In genomic region chr13:78015782-78016181, GRCh38 we compare ENCODE assay signal across 18 cellular contexts.
"Had no signal": no experiment of that assay in that cellular context is flagged by ENCODE, and none has a peak within 500 bp of the region (broad histone marks: within the 10 kb centered on the region; RNA-seq: fewer than 3 reads in every experiment).

No MANE protein-coding gene starts in this region.

- ATAC-seq: body of pancreas; foreskin keratinocyte; naive thymus-derived CD4-positive, alpha-beta T cell; pancreas; stimulated activated effector memory CD8-positive, alpha-beta T cell treated with anti-CD3 and anti-CD28 coated beads, Interleukin-12 subunit alpha, Interleukin-12 subunit beta, amount 100 ng/mL, for 72 hours had no signal

- H3K4me3 ChIP-seq: body of pancreas, esophagus squamous epithelium, pancreas, thyroid gland had no signal

- H3K27me3 ChIP-seq: body of pancreas, esophagus squamous epithelium, foreskin keratinocyte, pancreas, thyroid gland had no signal

- DNase-seq: activated CD4-positive, alpha-beta T cell treated with anti-CD3 and anti-CD28 coated beads, Interleukin-2, amount 10 ng/mL, durations not matched to agents 24 days and 14 days; activated CD4-positive, CD25-positive, alpha-beta regulatory T cell; activated naive CD8-positive, alpha-beta T cell treated with anti-CD3 and anti-CD28 coated beads for 36 hours; amygdala; body of pancreas; central memory CD4-positive, alpha-beta T cell; cortex of kidney; effector CD8-positive, alpha-beta T cell; esophagus squamous epithelium; foreskin keratinocyte; kidney glomerular epithelial cell; naive thymus-derived CD4-positive, alpha-beta T cell; pancreas; retina; thyroid gland had no signal

- FAIRE-seq: endothelial cell of umbilical vein, pancreas, urothelium cell line had no signal

- H3K36me3 ChIP-seq: esophagus squamous epithelium, pancreas, thyroid gland had no signal
